11 cellular contexts compared by ENCODE assay signal in genomic region chr3:137988982-137989381, GRCh38. TPM values are rescaled to one million over a fixed set of nuclear protein-coding genes. Genes with fewer than 3 reads are reported as not detected.
DNase-seq lines count a peak whose midpoint lies in the region; ATAC-seq, FAIRE-seq and TF ChIP-seq lines count a peak whose summit lies in the region.
"Had no signal": no experiment of that assay in that cellular context is flagged by ENCODE, and none has a peak within 500 bp of the region (broad histone marks: within the 10 kb centered on the region; RNA-seq: fewer than 3 reads in every experiment).

No MANE protein-coding gene starts in this region.

- intact Hi-C loops in gastrocnemius medialis (cut with DNase I; ENCODE audit: low total_unique reads): no loop called here

- H3K27me3 ChIP-seq in bronchial epithelial cell (ENCODE audit: control insufficient read depth, insufficient read depth, low read length) (no peaks in the 10 kb centered on the region), gastrocnemius medialis (no peaks in the 10 kb centered on the region)

- no peak overlapping the region for H3K4me3 ChIP-seq in bronchial epithelial cell (ENCODE audit: low read depth, low read length)
- no peak overlapping the region for H3K4me3 ChIP-seq in gastrocnemius medialis
- H3K4me3 ChIP-seq: smooth muscle cell had no signal

- TF ChIP-seq CTCF in bronchial epithelial cell (IDR thresholded peaks at IDR 0.05; ENCODE audit: insufficient read depth, low read length, severe bottlenecking): no peak
- no peak for TF ChIP-seq CTCF in gastrocnemius medialis (IDR thresholded peaks at IDR 0.05 in 4 of 5, conservative IDR thresholded peaks at IDR 0.05 in 1 of 5)

- DNase-seq in bronchial epithelial cell (ENCODE audit: low read depth) (peak; percentile 10), gastrocnemius medialis (no peak), NCI-H446 treated with DMSO at 0.1 percent for 48 hours (lab: John Stamatoyannopoulos, UW) (no peak), NCI-H526 (lab: John Stamatoyannopoulos, UW) (no peak)
- no peak for DNase-seq in activated CD8-positive, alpha-beta memory T cell treated with anti-CD3 and anti-CD28 coated beads for 24 hours
- DNase-seq: cortex of kidney; NK-92 treated with Interleukin-12 subunit alpha and Interleukin-12 subunit beta, amount 100 ng/mL, for 24 hours had no signal

- no peak overlapping the region for H3K27ac ChIP-seq in gastrocnemius medialis

- H3K4me1 ChIP-seq in gastrocnemius medialis: no peaks in the 10 kb centered on the region

- in situ Hi-C loops in gastrocnemius medialis (cut with MboI; ENCODE audit: low sequenced_read_pairs in 4 of 4): no loop called here

- H3K9me3 ChIP-seq in gastrocnemius medialis: no peaks in the 10 kb centered on the region

- H3K36me3 ChIP-seq in bronchial epithelial cell (ENCODE audit: control insufficient read depth, insufficient read depth, low read length): no peaks in the 10 kb centered on the region
- H3K36me3 ChIP-seq in gastrocnemius medialis: no peaks in the 10 kb centered on the region

- peak; percentile 68 for ATAC-seq in GM18520 (IDR thresholded peaks at IDR 0.05; ENCODE audit: unreplicated experiment)
- ATAC-seq in GM21367 (IDR thresholded peaks at IDR 0.05; ENCODE audit: unreplicated experiment): peak; percentile 61
- ATAC-seq in HG03039 (IDR thresholded peaks at IDR 0.05; ENCODE audit: unreplicated experiment): peak; percentile 74
- ATAC-seq in gastrocnemius medialis: no peak

- TF ChIP-seq POLR2A in gastrocnemius medialis (IDR thresholded peaks at IDR 0.05): no peak

- no peak for FAIRE-seq in bronchial epithelial cell (lab: Jason Lieb, UNC)

RNA-seq across cellular contexts. Expression of gene CLDN18, which starts 21.0 kb away (rescaled TPM):
- total RNA-seq in bronchial epithelial cell (not detected in 2 replicates), gastrocnemius medialis (not detected)
- total RNA-seq: smooth muscle cell had no signal

Comparison
In these comparisons a context has a peak if more than half of its experiments do, and no peak if none do; other contexts are left out.
1. ATAC-seq: peak in GM18520 (single experiment), GM21367 (single experiment) and HG03039 (single experiment); none in gastrocnemius medialis (0 of 2).